21 cellular contexts compared by ENCODE assay signal in the genomic region with DNA sequence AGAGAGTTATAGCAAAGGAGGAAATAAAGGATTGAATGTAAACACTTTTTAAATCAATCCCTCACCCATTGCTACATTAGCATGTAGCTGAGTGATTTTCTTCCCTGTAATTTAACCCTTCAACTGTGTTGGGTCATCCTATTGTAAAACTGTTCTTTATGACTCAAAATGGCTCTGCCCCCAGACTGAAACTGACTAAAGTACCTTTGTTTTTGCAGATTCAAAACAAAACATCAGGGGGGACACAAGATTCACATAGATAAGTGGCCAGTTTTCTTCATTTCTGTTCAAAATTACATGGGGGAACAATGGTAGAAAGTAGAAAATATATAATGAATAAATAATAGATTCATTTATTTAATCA.
A peak's percentile ranks its signal among the peaks of the same experiment; 100 is the strongest.
DNase-seq lines count a peak whose midpoint lies in the region; ATAC-seq and TF ChIP-seq lines count a peak whose summit lies in the region.
"Had no signal": no experiment of that assay in that cellular context is flagged by ENCODE, and none has a peak within 500 bp of the region (broad histone marks: within the 10 kb centered on the region; RNA-seq: fewer than 3 reads in every experiment).

No MANE protein-coding gene starts in this region.

- H3K9me3 ChIP-seq in trophoblast cell (ENCODE audit: insufficient read depth, low read depth, low read length): no peaks in the 10 kb centered on the region
- H3K9me3 ChIP-seq: Caco-2, HAP-1, SJCRH30 had no signal

- no peaks in the 10 kb centered on the region for H3K36me3 ChIP-seq in trophoblast cell (ENCODE audit: control insufficient read depth in 1 of 2, insufficient read depth in 2 of 2, low read length in 2 of 2)
- H3K36me3 ChIP-seq: HAP-1, SJCRH30 had no signal

- H3K27ac ChIP-seq in trophoblast cell (ENCODE audit: low read depth, low read length): no peak overlapping the region
- H3K27ac ChIP-seq: HL-60, SJCRH30 had no signal

- H4K91ac ChIP-seq in trophoblast cell (ENCODE audit: low read depth, low read length): no peak overlapping the region

- H3K4me1 ChIP-seq in trophoblast cell (ENCODE audit: control insufficient read depth in 1 of 2, insufficient read depth in 2 of 2, low read length in 2 of 2): no peaks in the 10 kb centered on the region
- H3K4me1 ChIP-seq: Caco-2, SJCRH30 had no signal

- H2BK5ac ChIP-seq in trophoblast cell (ENCODE audit: low read depth, low read length, poor library complexity): no peak overlapping the region

- H3K79me1 ChIP-seq in trophoblast cell (ENCODE audit: low read length): no peaks in the 10 kb centered on the region

- no peak overlapping the region for H3K4me2 ChIP-seq in trophoblast cell (ENCODE audit: low read length)

- no peak overlapping the region for H3K4me3 ChIP-seq in trophoblast cell (ENCODE audit: low read depth, low read length)
- H3K4me3 ChIP-seq: HAP-1, SJCRH30 had no signal

- H3K79me2 ChIP-seq in trophoblast cell (ENCODE audit: control insufficient read depth, insufficient read depth, low read length, poor library complexity): no peaks in the 10 kb centered on the region

- H3K4ac ChIP-seq in trophoblast cell (ENCODE audit: low read depth, low read length): no peak overlapping the region

- no peak for TF ChIP-seq CTCF in GM13977 (IDR thresholded peaks at IDR 0.05; ENCODE audit: extremely low read depth, insufficient read depth, missing control alignments)

- H2AK5ac ChIP-seq in trophoblast cell (ENCODE audit: low read length): no peak overlapping the region

- in situ Hi-C loops in GM13977 (cut with MboI; ENCODE audit: low pct_unique_long_range_greater_than_20kb, low sequenced_read_pairs, unreplicated experiment): no loop called here

- ATAC-seq in GM19395 (IDR thresholded peaks at IDR 0.05; ENCODE audit: unreplicated experiment) (peak; percentile 54), HG02759 (IDR thresholded peaks at IDR 0.05; ENCODE audit: unreplicated experiment) (peak; percentile 69), HG03378 (IDR thresholded peaks at IDR 0.05; ENCODE audit: unreplicated experiment) (peak; percentile 60), HG03460 (IDR thresholded peaks at IDR 0.05; ENCODE audit: unreplicated experiment) (no peak)
- ATAC-seq: Panc1 had no signal

- no peak overlapping the region for H3K23ac ChIP-seq in trophoblast cell (ENCODE audit: low read length)

- H3K18ac ChIP-seq in trophoblast cell (ENCODE audit: low read length): no peak overlapping the region

- no peak overlapping the region for H2BK120ac ChIP-seq in trophoblast cell (ENCODE audit: insufficient read depth, low read length, poor library complexity)

- H3K9ac ChIP-seq in trophoblast cell (ENCODE audit: low read length): no peak overlapping the region

- no peak overlapping the region for H4K12ac ChIP-seq in trophoblast cell (ENCODE audit: low read depth, low read length)

- no peaks in the 10 kb centered on the region for H3K27me3 ChIP-seq in trophoblast cell (ENCODE audit: insufficient read depth, low read length)
- H3K27me3 ChIP-seq: SJCRH30 had no signal

- DNase-seq in GM13977 (ENCODE audit: low spot score) (peak; percentile 15), EL (no peak), trophoblast cell (no peak), MV-4-11 (lab: John Stamatoyannopoulos, UW) (no peak)
- DNase-seq: Caco-2; CD4-positive, CD25-positive, alpha-beta regulatory T cell; GDM1; NCI-H1048; NCI-H1436; NCI-H2081; NCI-H2171 treated with DMSO at 0.1 percent for 48 hours; NCI-H446; NCI-H526 treated with DMSO at 0.1 percent for 48 hours; SJCRH30 had no signal

- H2BK12ac ChIP-seq in trophoblast cell (ENCODE audit: low read length): no peak overlapping the region

- no peak overlapping the region for H2AFZ ChIP-seq in trophoblast cell (ENCODE audit: insufficient read depth, low read length, poor library complexity)

- no peak overlapping the region for H3K14ac ChIP-seq in trophoblast cell (ENCODE audit: low read length)

- no peak overlapping the region for H4K8ac ChIP-seq in trophoblast cell (ENCODE audit: low read depth, low read length)
